ENCODE assay signal across 10 cellular contexts in the genomic region with DNA sequence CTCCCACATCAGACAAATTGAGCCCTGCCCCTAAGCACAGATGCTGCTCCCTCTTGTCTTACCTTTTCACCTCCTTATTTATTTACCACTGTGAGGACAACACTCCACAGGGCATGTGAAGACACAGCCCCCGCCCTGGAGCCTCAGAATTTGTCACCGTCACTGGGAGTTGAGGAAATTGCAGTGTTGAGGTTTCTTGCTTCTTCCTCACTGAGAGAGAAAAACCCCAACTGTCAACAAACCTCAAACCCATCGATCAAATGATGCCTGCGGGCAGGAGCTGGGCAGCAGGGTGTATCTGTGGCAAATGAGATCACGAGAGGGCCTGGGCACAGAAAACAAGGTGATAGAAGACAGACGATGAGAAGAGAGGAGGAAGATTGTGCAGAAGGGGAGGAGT. TPM values are rescaled to one million over a fixed set of nuclear protein-coding genes. Genes with fewer than 3 reads are reported as not detected.
DNase-seq lines count a peak whose midpoint lies in the region; ATAC-seq, FAIRE-seq and TF ChIP-seq lines count a peak whose summit lies in the region.
"Had no signal": no experiment of that assay in that cellular context is flagged by ENCODE, and none has a peak within 500 bp of the region (broad histone marks: within the 10 kb centered on the region; RNA-seq: fewer than 3 reads in every experiment).

No MANE protein-coding gene starts in this region.

- FAIRE-seq in urothelium cell line (lab: Jason Lieb, UNC) = peak; percentile 9
- FAIRE-seq in D721Med (lab: Jason Lieb, UNC) = no peak

- TF ChIP-seq CTCF in epithelial cell of esophagus (IDR thresholded peaks at IDR 0.05; ENCODE audit: insufficient read depth, low read depth, low read length, missing control alignments) (no peak), D721Med (IDR thresholded peaks at IDR 0.05; ENCODE audit: insufficient read depth, missing control alignments) (no peak)

- ATAC-seq in Right ventricle myocardium superior (ENCODE audit: poor library complexity) = no peak
- ATAC-seq in left ventricle myocardium superior = no peak

- intact Hi-C loops in Right ventricle myocardium superior (cut with DNase I) = loop anchor here (2.0 kb wide), 1 partner anchor 91 kb away; no protein-coding TSS in a partner anchor
- intact Hi-C loops in left ventricle myocardium superior (cut with micrococcal nuclease) = loop anchor here (5.0 kb wide), 1 partner anchor 89 kb away; no protein-coding TSS in a partner anchor

- DNase-seq in Right ventricle myocardium superior = peak; percentile 53
- no peak for DNase-seq in left ventricle myocardium superior
- DNase-seq in T-helper 22 cell (ENCODE audit: low read depth) = peak; percentile 58
- peak; percentile 79 for DNase-seq in epithelial cell of esophagus (ENCODE audit: low read depth)
- DNase-seq in urothelium cell line (ENCODE audit: low spot score) = no peak
- no peak for DNase-seq in NCI-H1417 treated with DMSO at 0.1 percent for 48 hours (lab: John Stamatoyannopoulos, UW)
- DNase-seq in D721Med (ENCODE audit: insufficient read length, low spot score) = no peak
- no peak for DNase-seq in pons (ENCODE audit: low spot score)
- DNase-seq: Calu3, GM23248 had no signal

- no peak overlapping the region for H3K4me3 ChIP-seq in epithelial cell of esophagus (ENCODE audit: low read length)
- H3K4me3 ChIP-seq: GM23248 had no signal

RNA-seq across cellular contexts. Expression of a gene that starts 30.5 kb away (rescaled TPM):
- total RNA-seq in Right ventricle myocardium superior (16.6 TPM), left ventricle myocardium superior (22.0 TPM)

Comparison
In these comparisons a context has a peak if more than half of its experiments do, and no peak if none do; other contexts are left out.
1. DNase-seq: peak in Right ventricle myocardium superior (single experiment), T-helper 22 cell (single experiment) and epithelial cell of esophagus (single experiment); none in left ventricle myocardium superior (single experiment), urothelium cell line (single experiment), NCI-H1417 treated with DMSO at 0.1 percent for 48 hours (single experiment), D721Med (single experiment) and pons (single experiment).